In the genomic region with DNA sequence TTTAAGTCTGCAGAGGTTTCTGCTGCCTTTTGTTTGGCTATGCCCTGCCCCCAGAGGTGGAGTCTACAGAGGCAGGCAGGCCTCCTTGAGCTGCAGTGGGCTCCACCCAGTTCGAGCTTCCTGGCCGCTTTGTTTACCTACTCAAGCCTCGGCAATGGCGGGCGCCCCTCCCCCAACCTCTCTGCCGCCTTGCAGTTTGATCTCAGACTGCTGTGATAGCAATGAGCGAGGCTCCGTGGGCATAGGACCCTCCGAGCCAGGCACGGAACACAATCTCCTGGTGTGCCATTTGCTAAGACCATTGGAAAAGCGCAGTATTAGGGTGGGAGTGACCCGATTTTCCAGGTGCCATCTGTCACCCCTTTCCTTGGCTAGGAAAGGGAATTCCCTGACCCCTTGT, we compare ENCODE assay signal across 10 cellular contexts. TPM values are rescaled to one million over a fixed set of nuclear protein-coding genes. Genes with fewer than 3 reads are reported as not detected.
"Had no signal": no experiment of that assay in that cellular context is flagged by ENCODE, and none has a peak within 500 bp of the region (broad histone marks: within the 10 kb centered on the region; RNA-seq: fewer than 3 reads in every experiment).

No MANE protein-coding gene starts in this region.

RNA-seq across cellular contexts. Expression of a gene that starts 47.2 kb away (rescaled TPM):
- total RNA-seq: OCI-LY7, PC-3, PC-9, Peyer's patch, Right ventricle myocardium inferior, Right ventricle myocardium superior, RPMI7951, SJCRH30, SJSA1, SK-MEL-5 had no signal
